8 cellular contexts compared by ENCODE assay signal in genomic region chr3:113838631-113839209, GRCh38. TPM values are rescaled to one million over a fixed set of nuclear protein-coding genes. Genes with fewer than 3 reads are reported as not detected.
DNase-seq lines count a peak whose midpoint lies in the region; ATAC-seq and TF ChIP-seq lines count a peak whose summit lies in the region.

Gene GRAMD1C, plus strand, starts transcription at chr3:113838788. Its CDS starts 122 bp downstream, at chr3:113838910.

- no peaks in the 10 kb centered on the region for H3K9me3 Mint-ChIP-seq in IgD-negative memory B cell

- no peaks in the 10 kb centered on the region for H3K27me3 Mint-ChIP-seq in IgD-negative memory B cell

- ATAC-seq in GM21619 (IDR thresholded peaks at IDR 0.05; ENCODE audit: unreplicated experiment): peak; percentile 95

- H2AFZ ChIP-seq in OCI-LY3 (ENCODE audit: low read depth, low read length): peak within 1 kb of the TSS; percentile 97

- no peaks in the 10 kb centered on the region for H3K79me2 ChIP-seq in OCI-LY3 (ENCODE audit: low read length)

- H3K27ac Mint-ChIP-seq in IgD-negative memory B cell: peak within 1 kb of the TSS; percentile 45 to 79 (median 72)

- WGBS in esophagus, 2 donors: 0 to 1% methylated on average over 42 to 48 of the region's 48 CpGs

- H3K27ac ChIP-seq in OCI-LY3 (ENCODE audit: low read length): no peak within 1 kb of the TSS
- H3K27ac ChIP-seq in esophagus (ENCODE audit: low read depth in 2 of 2, low read length in 1 of 2): peak within 1 kb of the TSS in 1 of 2 donors; percentile 66
- H3K27ac ChIP-seq in mucosa of rectum (ENCODE audit: low read depth in 2 of 2, low read length in 2 of 2): peak within 1 kb of the TSS; percentile 13 to 48

- H3K4me1 ChIP-seq in OCI-LY3 (ENCODE audit: low read length) (no peaks in the 10 kb centered on the region; the same call in 1 of the 2 replicates), esophagus (ENCODE audit: control insufficient read depth in 2 of 2, insufficient read depth in 2 of 2, low read length in 1 of 2) (no peaks in the 10 kb centered on the region), mucosa of rectum (ENCODE audit: control insufficient read depth in 2 of 2, insufficient read depth in 2 of 2, low read length in 2 of 2) (peaks cover 5% of the 10 kb centered on the region in 2 donors)

- H3K27me3 ChIP-seq in OCI-LY3 (ENCODE audit: low read depth, low read length) (no peaks in the 10 kb centered on the region), esophagus (ENCODE audit: control insufficient read depth in 1 of 2, insufficient read depth in 2 of 2, low read length in 2 of 2) (no peaks in the 10 kb centered on the region), mucosa of rectum (ENCODE audit: control insufficient read depth in 2 of 2, insufficient read depth in 2 of 2, low read length in 2 of 2) (no peaks in the 10 kb centered on the region)

- peak within 1 kb of the TSS; percentile 90 to 97 (median 95) for H3K4me3 Mint-ChIP-seq in IgD-negative memory B cell

- H3K9ac ChIP-seq in OCI-LY3 (ENCODE audit: low read length) (peak within 1 kb of the TSS; percentile 69), mucosa of rectum (ENCODE audit: low read depth in 1 of 2, low read length in 2 of 2) (peak within 1 kb of the TSS; percentile 78 to 79)

- H4K20me1 ChIP-seq in OCI-LY3 (ENCODE audit: insufficient read depth, low read length): no peaks in the 10 kb centered on the region

- DNase-seq in DMS114 treated with DMSO at 0.1 percent for 48 hours (lab: John Stamatoyannopoulos, UW; ENCODE audit: unreplicated experiment): peak; percentile 85
- DNase-seq in activated T-cell treated with anti-CD3 and anti-CD28 coated beads for 4 hours: peak; percentile 72
- peak; percentile 65 to 66 for DNase-seq in stimulated activated CD8-positive, alpha-beta memory T cell treated with anti-CD3 and anti-CD28 coated beads, Interleukin-4, amount 100 ng/mL, for 4 hours (ENCODE audit: low read depth in 2 of 2, low spot score in 1 of 2)

- H3K4me2 ChIP-seq in OCI-LY3 (ENCODE audit: low read length): peak within 1 kb of the TSS; percentile 91

- peak; percentile 82 for TF ChIP-seq CTCF in OCI-LY3 (IDR thresholded peaks at IDR 0.05; ENCODE audit: low read depth, low read length)

- peaks cover 31 to 38% (median 37%) of the 10 kb centered on the region in 3 donors for H3K4me1 Mint-ChIP-seq in IgD-negative memory B cell

- peaks cover 5% of the 10 kb centered on the region for H3K36me3 Mint-ChIP-seq in IgD-negative memory B cell

- H3K9me3 ChIP-seq in OCI-LY3 (ENCODE audit: insufficient read depth, low read length): no peaks in the 10 kb centered on the region
- H3K9me3 ChIP-seq in esophagus (ENCODE audit: control insufficient read depth in 2 of 2, insufficient read depth in 1 of 2, low read depth in 1 of 2, low read length in 1 of 2): peaks cover 0 to 3% of the 10 kb centered on the region in 2 donors
- no peaks in the 10 kb centered on the region for H3K9me3 ChIP-seq in mucosa of rectum (ENCODE audit: control insufficient read depth in 2 of 2, low read length in 2 of 2)

- H3K4me3 ChIP-seq in OCI-LY3 (ENCODE audit: low read length) (peak within 1 kb of the TSS; percentile 86), esophagus (ENCODE audit: low read depth in 1 of 2, low read length in 2 of 2) (peak within 1 kb of the TSS; percentile 64 to 74), mucosa of rectum (ENCODE audit: low read length in 2 of 2) (peak within 1 kb of the TSS; percentile 88 to 91)

- H3K36me3 ChIP-seq in OCI-LY3 (replicated peaks; ENCODE audit: low read depth, low read length): no peaks in the 10 kb centered on the region
- no peaks in the 10 kb centered on the region for H3K36me3 ChIP-seq in esophagus (ENCODE audit: control insufficient read depth in 2 of 2, insufficient read depth in 2 of 2, low read length in 1 of 2)
- no peaks in the 10 kb centered on the region for H3K36me3 ChIP-seq in mucosa of rectum (ENCODE audit: control insufficient read depth in 2 of 2, insufficient read depth in 2 of 2, low read length in 2 of 2)

RNA-seq across cellular contexts. Expression of gene GRAMD1C, which starts in this region (rescaled TPM):
- polyA plus RNA-seq in IgD-negative memory B cell (11.8 TPM), esophagus (10 to 100 TPM in 1 of 2 donors, 1 to 10 TPM in 1; 5.9 to 21.1 TPM)
